ENCODE assay signal across 11 cellular contexts in genomic region chr11:76668362-76669155, GRCh38. TPM values are rescaled to one million over a fixed set of nuclear protein-coding genes. Genes with fewer than 3 reads are reported as not detected.
A peak's percentile ranks its signal among the peaks of the same experiment; 100 is the strongest.
DNase-seq lines count a peak whose midpoint lies in the region; ATAC-seq and TF ChIP-seq lines count a peak whose summit lies in the region.
"Had no signal": no experiment of that assay in that cellular context is flagged by ENCODE, and none has a peak within 500 bp of the region (broad histone marks: within the 10 kb centered on the region; RNA-seq: fewer than 3 reads in every experiment).

No MANE protein-coding gene starts in this region.

- H3K4me2 ChIP-seq in mesenchymal stem cell (ENCODE audit: low read length, poor library complexity, severe bottlenecking) = no peak overlapping the region

- peak overlapping the region in 1 of 2 experiments; percentile 85 for H3K14ac ChIP-seq in mesenchymal stem cell (ENCODE audit: low read length in 2 of 2)

- WGBS in mesenchymal stem cell = 95% methylated on average over 3 of the region's 3 CpGs

- no peak overlapping the region for H3K4me3 ChIP-seq in RWPE2 (ENCODE audit: severe bottlenecking)
- peak overlapping the region in 1 of 2 experiments; percentile 94 for H3K4me3 ChIP-seq in mesenchymal stem cell (ENCODE audit: insufficient read depth in 1 of 2, low read depth in 1 of 2, low read length in 2 of 2)
- H3K4me3 ChIP-seq in subcutaneous abdominal adipose tissue (ENCODE audit: low read depth in 1 of 5, low read length in 5 of 5) = peak overlapping the region; percentile 65 to 84 (median 76)

- peak overlapping the region; percentile 59 to 92 for H2BK12ac ChIP-seq in mesenchymal stem cell (ENCODE audit: low read length in 2 of 2)

- peak overlapping the region; percentile 96 for H3K27ac Mint-ChIP-seq in chondrocyte (ENCODE audit: unreplicated experiment)

- H3K4me1 ChIP-seq in RWPE2 (ENCODE audit: insufficient read depth, poor library complexity, severe bottlenecking) (no peaks in the 10 kb centered on the region), mesenchymal stem cell (ENCODE audit: control insufficient read depth, insufficient read depth, low read depth, low read length) (peaks cover 46% of the 10 kb centered on the region), subcutaneous abdominal adipose tissue (ENCODE audit: control insufficient read depth in 5 of 5, insufficient read depth in 5 of 5, low read length in 5 of 5) (peaks cover 21 to 98% (median 84%) of the 10 kb centered on the region in 5 donors)

- no peak overlapping the region for H4K91ac ChIP-seq in mesenchymal stem cell (ENCODE audit: low read length)

- no peak overlapping the region for H2BK120ac ChIP-seq in mesenchymal stem cell (ENCODE audit: low read depth, low read length)

- peaks cover 71% of the 10 kb centered on the region for H3K4me1 Mint-ChIP-seq in chondrocyte (ENCODE audit: low read depth)

- no peak overlapping the region for H2AFZ ChIP-seq in mesenchymal stem cell (ENCODE audit: low read depth, low read length)

- H3K36me3 ChIP-seq in RWPE2 (ENCODE audit: low read depth) = no peaks in the 10 kb centered on the region
- H3K36me3 ChIP-seq in mesenchymal stem cell (ENCODE audit: control insufficient read depth in 1 of 2, insufficient read depth in 2 of 2, low read depth in 1 of 2, low read length in 2 of 2) = peaks cover 19 to 44% of the 10 kb centered on the region in 2 experiments
- H3K36me3 ChIP-seq in subcutaneous abdominal adipose tissue (ENCODE audit: control insufficient read depth in 5 of 5, insufficient read depth in 5 of 5, low read length in 5 of 5) = peaks cover 0 to 20% (median 14%) of the 10 kb centered on the region in 5 donors

- no peak overlapping the region for H3K27ac ChIP-seq in RWPE2 (ENCODE audit: poor library complexity, severe bottlenecking)
- H3K27ac ChIP-seq in mesenchymal stem cell (ENCODE audit: low read length, poor library complexity, severe bottlenecking) = no peak overlapping the region
- H3K27ac ChIP-seq in subcutaneous abdominal adipose tissue (ENCODE audit: low read depth, low read length) = peak overlapping the region; percentile 40

- peak; percentile 15 for DNase-seq in RWPE2 (ENCODE audit: low spot score)
- DNase-seq in chondrocyte (ENCODE audit: low spot score) = peak; percentile 46
- no peak for DNase-seq in mesenchymal stem cell
- no peak for DNase-seq in stimulated activated CD4-positive, alpha-beta T cell treated with anti-CD3 and anti-CD28 coated beads, Interleukin-2, amount 100 ng/mL, for 48 hours
- DNase-seq: activated CD4-positive, alpha-beta T cell treated with anti-CD3 and anti-CD28 coated beads for 4 hours; immature natural killer cell; stimulated activated CD4-positive, alpha-beta T cell treated with anti-CD3 and anti-CD28 coated beads, Interleukin-12 subunit alpha, Interleukin-12 subunit beta, amount 100 ng/mL, for 4 hours had no signal

- H3K27me3 ChIP-seq in RWPE2 (ENCODE audit: insufficient read depth, poor library complexity, severe bottlenecking) (peaks cover 23% of the 10 kb centered on the region), mesenchymal stem cell (ENCODE audit: control insufficient read depth in 1 of 2, insufficient read depth in 1 of 2, low read length in 2 of 2) (no peaks in the 10 kb centered on the region), subcutaneous abdominal adipose tissue (ENCODE audit: control insufficient read depth in 5 of 5, insufficient read depth in 4 of 5, low read length in 5 of 5) (peaks cover 0 to 4% (median 0%) of the 10 kb centered on the region in 5 donors)

- H3K18ac ChIP-seq in mesenchymal stem cell (ENCODE audit: low read depth in 1 of 2, low read length in 2 of 2) = peak overlapping the region in 1 of 2 experiments; percentile 81

- no peak overlapping the region for H2BK5ac ChIP-seq in mesenchymal stem cell (ENCODE audit: low read depth, low read length, poor library complexity, severe bottlenecking)

- H4K8ac ChIP-seq in mesenchymal stem cell (ENCODE audit: low read length) = peak overlapping the region; percentile 70

- ATAC-seq in RWPE2 (ENCODE audit: low read depth) = no peak
- ATAC-seq in GM21526 (IDR thresholded peaks at IDR 0.05; ENCODE audit: low FRiP score, unreplicated experiment) = no peak
- no peak for ATAC-seq in esophagus mucosa

- H3K9me3 ChIP-seq in RWPE2 (ENCODE audit: severe bottlenecking) (no peaks in the 10 kb centered on the region), mesenchymal stem cell (ENCODE audit: control insufficient read depth, low read length) (no peaks in the 10 kb centered on the region), subcutaneous abdominal adipose tissue (ENCODE audit: control insufficient read depth in 5 of 5, low read length in 5 of 5) (no peaks in the 10 kb centered on the region)

- TF ChIP-seq CTCF in RWPE2 (IDR thresholded peaks at IDR 0.05; ENCODE audit: poor library complexity, severe bottlenecking) (no peak), chondrocyte (IDR thresholded peaks at IDR 0.05) (no peak)

- no peaks in the 10 kb centered on the region for H3K27me3 Mint-ChIP-seq in chondrocyte (ENCODE audit: low read depth)

- peak overlapping the region; percentile 8 for H2BK15ac ChIP-seq in mesenchymal stem cell (ENCODE audit: low read depth, poor library complexity, severe bottlenecking)

- peaks cover 27% of the 10 kb centered on the region for H3K36me3 Mint-ChIP-seq in chondrocyte (ENCODE audit: low read depth)
- H3K36me3 Mint-ChIP-seq: immature natural killer cell had no signal

- H3K9ac ChIP-seq in mesenchymal stem cell (ENCODE audit: low read length) (peak overlapping the region; percentile 93), subcutaneous abdominal adipose tissue (ENCODE audit: low read length in 5 of 5) (peak overlapping the region in 4 of 5 donors; percentile 30 to 86 (median 66))

- H3K4me3 Mint-ChIP-seq in chondrocyte (ENCODE audit: unreplicated experiment) = peak overlapping the region; percentile 96

- H3K79me1 ChIP-seq in mesenchymal stem cell (replicated peaks; ENCODE audit: low read length, poor library complexity, severe bottlenecking) = peaks cover 2% of the 10 kb centered on the region

- peak overlapping the region in 1 of 2 experiments; percentile 81 for H3K23ac ChIP-seq in mesenchymal stem cell (ENCODE audit: low read length in 2 of 2)

- H2AK5ac ChIP-seq in mesenchymal stem cell (ENCODE audit: low read length, severe bottlenecking) = peak overlapping the region; percentile 50

- peak overlapping the region in 1 of 2 experiments; percentile 60 for H3K4ac ChIP-seq in mesenchymal stem cell (ENCODE audit: low read depth in 1 of 2, low read length in 2 of 2)

- H3K9me3 Mint-ChIP-seq in chondrocyte (ENCODE audit: low read depth) = no peaks in the 10 kb centered on the region
- H3K9me3 Mint-ChIP-seq: immature natural killer cell had no signal

RNA-seq across cellular contexts. Expression of gene LRRC32, which starts 2.0 kb away (rescaled TPM):
- total RNA-seq in chondrocyte = 113 to 367 TPM (median 367 TPM) in 3 replicates
- 35.9 TPM for polyA plus RNA-seq in mesenchymal stem cell (2013, experiment 1 of 2)
- 36.0 TPM for polyA plus RNA-seq in mesenchymal stem cell (2013, experiment 2 of 2)
- total RNA-seq in esophagus mucosa = 9.0 TPM
- total RNA-seq: MCF 10A had no signal

Comparison
In these comparisons a context has a peak if more than half of its experiments do, and no peak if none do; other contexts are left out.
1. DNase-seq: peak in RWPE2 (single experiment) and chondrocyte (single experiment); none in mesenchymal stem cell (single experiment) and stimulated activated CD4-positive, alpha-beta T cell treated with anti-CD3 and anti-CD28 coated beads, Interleukin-2, amount 100 ng/mL, for 48 hours (0 of 2).
2. RNA of gene LRRC32, which starts 2.0 kb away (total RNA-seq): 113 to 367 TPM in chondrocyte; 9.0 TPM in esophagus mucosa (single experiment); every median in the first group is over 10 times any median in the second.